ENCODE assay signal across 1 cellular context in genomic region chr19:45730389-45731288, GRCh38.
TF ChIP-seq lines count a peak whose summit lies in the region.

TSS of gene FBXO46 (minus strand) at chr19:45730896. CDS start at chr19:45713495, 17,401 bp downstream.

TF ChIP-seq in K562, 482 proteins besides CTCF, POLR2A, EP300 and RAD21 (continued from another document and continues in another):
- no peak for TF ChIP-seq ZFPM2 (CRISPR knock-in tag; IDR thresholded peaks at IDR 0.05)
- peak in 1 of 2 experiments; percentile 22; a peak in 1 of 4 replicates for TF ChIP-seq KDM4B (IDR thresholded peaks at IDR 0.05; ENCODE audit: borderline replicate concordance in 2 of 2, low read depth in 1 of 2)
- TF ChIP-seq TGIF2 (CRISPR knock-in tag; IDR thresholded peaks at IDR 0.05) = no peak
- no peak for TF ChIP-seq ILK (tag; IDR thresholded peaks at IDR 0.05; ENCODE audit: borderline replicate concordance, low read depth)
- TF ChIP-seq, protein P1, sequence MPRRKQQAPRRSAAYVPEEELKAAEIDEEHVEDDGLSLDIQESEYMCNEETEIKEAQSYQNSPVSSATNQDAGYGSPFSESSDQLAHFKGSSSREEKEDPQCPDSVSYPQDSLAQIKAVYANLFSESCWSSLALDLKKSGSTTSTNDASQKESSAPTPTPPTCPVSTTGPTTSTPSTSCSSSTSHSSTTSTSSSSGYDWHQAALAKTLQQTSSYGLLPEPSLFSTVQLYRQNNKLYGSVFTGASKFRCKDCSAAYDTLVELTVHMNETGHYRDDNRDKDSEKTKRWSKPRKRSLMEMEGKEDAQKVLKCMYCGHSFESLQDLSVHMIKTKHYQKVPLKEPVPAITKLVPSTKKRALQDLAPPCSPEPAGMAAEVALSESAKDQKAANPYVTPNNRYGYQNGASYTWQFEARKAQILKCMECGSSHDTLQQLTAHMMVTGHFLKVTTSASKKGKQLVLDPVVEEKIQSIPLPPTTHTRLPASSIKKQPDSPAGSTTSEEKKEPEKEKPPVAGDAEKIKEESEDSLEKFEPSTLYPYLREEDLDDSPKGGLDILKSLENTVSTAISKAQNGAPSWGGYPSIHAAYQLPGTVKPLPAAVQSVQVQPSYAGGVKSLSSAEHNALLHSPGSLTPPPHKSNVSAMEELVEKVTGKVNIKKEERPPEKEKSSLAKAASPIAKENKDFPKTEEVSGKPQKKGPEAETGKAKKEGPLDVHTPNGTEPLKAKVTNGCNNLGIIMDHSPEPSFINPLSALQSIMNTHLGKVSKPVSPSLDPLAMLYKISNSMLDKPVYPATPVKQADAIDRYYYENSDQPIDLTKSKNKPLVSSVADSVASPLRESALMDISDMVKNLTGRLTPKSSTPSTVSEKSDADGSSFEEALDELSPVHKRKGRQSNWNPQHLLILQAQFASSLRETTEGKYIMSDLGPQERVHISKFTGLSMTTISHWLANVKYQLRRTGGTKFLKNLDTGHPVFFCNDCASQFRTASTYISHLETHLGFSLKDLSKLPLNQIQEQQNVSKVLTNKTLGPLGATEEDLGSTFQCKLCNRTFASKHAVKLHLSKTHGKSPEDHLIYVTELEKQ (CRISPR knock-in tag; IDR thresholded peaks at IDR 0.05) = no peak
- no peak for TF ChIP-seq IRF1 (CRISPR knock-in tag; IDR thresholded peaks at IDR 0.05; ENCODE audit: borderline replicate concordance)
- TF ChIP-seq, protein P2, sequence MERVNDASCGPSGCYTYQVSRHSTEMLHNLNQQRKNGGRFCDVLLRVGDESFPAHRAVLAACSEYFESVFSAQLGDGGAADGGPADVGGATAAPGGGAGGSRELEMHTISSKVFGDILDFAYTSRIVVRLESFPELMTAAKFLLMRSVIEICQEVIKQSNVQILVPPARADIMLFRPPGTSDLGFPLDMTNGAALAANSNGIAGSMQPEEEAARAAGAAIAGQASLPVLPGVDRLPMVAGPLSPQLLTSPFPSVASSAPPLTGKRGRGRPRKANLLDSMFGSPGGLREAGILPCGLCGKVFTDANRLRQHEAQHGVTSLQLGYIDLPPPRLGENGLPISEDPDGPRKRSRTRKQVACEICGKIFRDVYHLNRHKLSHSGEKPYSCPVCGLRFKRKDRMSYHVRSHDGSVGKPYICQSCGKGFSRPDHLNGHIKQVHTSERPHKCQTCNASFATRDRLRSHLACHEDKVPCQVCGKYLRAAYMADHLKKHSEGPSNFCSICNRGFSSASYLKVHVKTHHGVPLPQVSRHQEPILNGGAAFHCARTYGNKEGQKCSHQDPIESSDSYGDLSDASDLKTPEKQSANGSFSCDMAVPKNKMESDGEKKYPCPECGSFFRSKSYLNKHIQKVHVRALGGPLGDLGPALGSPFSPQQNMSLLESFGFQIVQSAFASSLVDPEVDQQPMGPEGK (CRISPR knock-in tag; IDR thresholded peaks at IDR 0.05; ENCODE audit: borderline replicate concordance) = no peak
- 0 out of 2 replicates have a peak, but pooled peaks have one; percentile 26 for TF ChIP-seq DNMT1 (IDR thresholded peaks at IDR 0.05)
- no peak for TF ChIP-seq ZNF133 (CRISPR knock-in tag; IDR thresholded peaks at IDR 0.05)
- TF ChIP-seq ETV1 (tag; conservative IDR thresholded peaks at IDR 0.05; ENCODE audit: low read depth) = no peak; the same call in 1 of the 2 replicates
- no peak for TF ChIP-seq BDP1 (IDR thresholded peaks at IDR 0.05; ENCODE audit: insufficient read depth, insufficient read length)
- TF ChIP-seq ZNF695 (CRISPR knock-in tag; IDR thresholded peaks at IDR 0.05) = no peak
- TF ChIP-seq ZKSCAN8 (CRISPR knock-in tag; IDR thresholded peaks at IDR 0.05) = no peak
- no peak for TF ChIP-seq ZFP91 (CRISPR knock-in tag; IDR thresholded peaks at IDR 0.05)
- TF ChIP-seq ZNF551 (CRISPR knock-in tag; IDR thresholded peaks at IDR 0.05) = no peak
- no peak for TF ChIP-seq DACH1 (IDR thresholded peaks at IDR 0.05; ENCODE audit: partially characterized antibody)
- TF ChIP-seq ZNF232 (CRISPR knock-in tag; IDR thresholded peaks at IDR 0.05) = no peak
- 0 out of 2 replicates have a peak, but pooled peaks have one; percentile 11 for TF ChIP-seq CC2D1A (IDR thresholded peaks at IDR 0.05)
- no peak for TF ChIP-seq BCL6 (CRISPR knock-in tag; IDR thresholded peaks at IDR 0.05)
- TF ChIP-seq CBX1 (IDR thresholded peaks at IDR 0.05; ENCODE audit: low read depth) = no peak
- TF ChIP-seq ZBTB7A (IDR thresholded peaks at IDR 0.05; ENCODE audit: borderline replicate concordance, control insufficient read depth, low read depth, low read length) = peak; percentile 15; the same call in 1 of the 2 replicates
- no peak for TF ChIP-seq ZNF184 (CRISPR knock-in tag; IDR thresholded peaks at IDR 0.05)
- TF ChIP-seq ZNF146 (CRISPR knock-in tag; IDR thresholded peaks at IDR 0.05; ENCODE audit: unreplicated experiment) = no peak
- TF ChIP-seq NR2C1 (IDR thresholded peaks at IDR 0.05) = peak; percentile 81
- TF ChIP-seq NR2C1 (tag; IDR thresholded peaks at IDR 0.05) = peak; percentile 92
- no peak for TF ChIP-seq PYGO2 (tag; IDR thresholded peaks at IDR 0.05)
- peak; percentile 91 for TF ChIP-seq CREM (IDR thresholded peaks at IDR 0.05; ENCODE audit: low read depth)
- no peak for TF ChIP-seq PHTF2 (CRISPR knock-in tag; IDR thresholded peaks at IDR 0.05)
- TF ChIP-seq NR2C2 (CRISPR knock-in tag; IDR thresholded peaks at IDR 0.05) = peak; percentile 76; the same call in 1 of the 2 replicates
- TF ChIP-seq NR2C2 (tag; IDR thresholded peaks at IDR 0.05) = peak; percentile 95
- TF ChIP-seq U2AF1 (optimal IDR thresholded peaks at IDR 0.05; ENCODE audit: low read depth, low read length) = no peak
- 0 out of 2 replicates have a peak, but pooled peaks have one; percentile 66 for TF ChIP-seq LARP7 (IDR thresholded peaks at IDR 0.05)
- TF ChIP-seq ATF3 (IDR thresholded peaks at IDR 0.05) = no peak
- no peak for TF ChIP-seq ATF3 (CRISPR knock-in tag; conservative IDR thresholded peaks at IDR 0.05)
- TF ChIP-seq ZNF79 (CRISPR knock-in tag; IDR thresholded peaks at IDR 0.05; ENCODE audit: low read depth) = no peak
- no peak for TF ChIP-seq SNIP1 (IDR thresholded peaks at IDR 0.05; ENCODE audit: low read depth)
- TF ChIP-seq, protein P3, sequence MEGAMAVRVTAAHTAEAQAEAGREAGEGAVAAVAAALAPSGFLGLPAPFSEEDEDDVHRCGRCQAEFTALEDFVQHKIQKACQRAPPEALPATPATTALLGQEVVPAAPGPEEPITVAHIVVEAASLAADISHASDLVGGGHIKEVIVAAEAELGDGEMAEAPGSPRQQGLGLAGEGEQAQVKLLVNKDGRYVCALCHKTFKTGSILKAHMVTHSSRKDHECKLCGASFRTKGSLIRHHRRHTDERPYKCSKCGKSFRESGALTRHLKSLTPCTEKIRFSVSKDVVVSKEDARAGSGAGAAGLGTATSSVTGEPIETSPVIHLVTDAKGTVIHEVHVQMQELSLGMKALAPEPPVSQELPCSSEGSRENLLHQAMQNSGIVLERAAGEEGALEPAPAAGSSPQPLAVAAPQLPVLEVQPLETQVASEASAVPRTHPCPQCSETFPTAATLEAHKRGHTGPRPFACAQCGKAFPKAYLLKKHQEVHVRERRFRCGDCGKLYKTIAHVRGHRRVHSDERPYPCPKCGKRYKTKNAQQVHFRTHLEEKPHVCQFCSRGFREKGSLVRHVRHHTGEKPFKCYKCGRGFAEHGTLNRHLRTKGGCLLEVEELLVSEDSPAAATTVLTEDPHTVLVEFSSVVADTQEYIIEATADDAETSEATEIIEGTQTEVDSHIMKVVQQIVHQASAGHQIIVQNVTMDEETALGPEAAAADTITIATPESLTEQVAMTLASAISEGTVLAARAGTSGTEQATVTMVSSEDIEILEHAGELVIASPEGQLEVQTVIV (CRISPR knock-in tag; IDR thresholded peaks at IDR 0.05; ENCODE audit: borderline replicate concordance) = no peak
- no peak for TF ChIP-seq RNF2 (IDR thresholded peaks at IDR 0.05)
- TF ChIP-seq ZNF717 (CRISPR knock-in tag; IDR thresholded peaks at IDR 0.05) = no peak
- TF ChIP-seq BMI1 (IDR thresholded peaks at IDR 0.05; ENCODE audit: low read length) = no peak
- TF ChIP-seq, protein P4, sequence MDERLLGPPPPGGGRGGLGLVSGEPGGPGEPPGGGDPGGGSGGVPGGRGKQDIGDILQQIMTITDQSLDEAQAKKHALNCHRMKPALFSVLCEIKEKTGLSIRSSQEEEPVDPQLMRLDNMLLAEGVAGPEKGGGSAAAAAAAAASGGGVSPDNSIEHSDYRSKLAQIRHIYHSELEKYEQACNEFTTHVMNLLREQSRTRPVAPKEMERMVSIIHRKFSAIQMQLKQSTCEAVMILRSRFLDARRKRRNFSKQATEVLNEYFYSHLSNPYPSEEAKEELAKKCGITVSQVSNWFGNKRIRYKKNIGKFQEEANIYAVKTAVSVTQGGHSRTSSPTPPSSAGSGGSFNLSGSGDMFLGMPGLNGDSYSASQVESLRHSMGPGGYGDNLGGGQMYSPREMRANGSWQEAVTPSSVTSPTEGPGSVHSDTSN (CRISPR knock-in tag; IDR thresholded peaks at IDR 0.05; ENCODE audit: low read depth) = no peak
- TF ChIP-seq, protein P4 (tag; conservative IDR thresholded peaks at IDR 0.05; ENCODE audit: low read depth) = no peak
- TF ChIP-seq RBM15 (IDR thresholded peaks at IDR 0.05; ENCODE audit: insufficient read depth, low read length) = no peak
- TF ChIP-seq, protein P5, sequence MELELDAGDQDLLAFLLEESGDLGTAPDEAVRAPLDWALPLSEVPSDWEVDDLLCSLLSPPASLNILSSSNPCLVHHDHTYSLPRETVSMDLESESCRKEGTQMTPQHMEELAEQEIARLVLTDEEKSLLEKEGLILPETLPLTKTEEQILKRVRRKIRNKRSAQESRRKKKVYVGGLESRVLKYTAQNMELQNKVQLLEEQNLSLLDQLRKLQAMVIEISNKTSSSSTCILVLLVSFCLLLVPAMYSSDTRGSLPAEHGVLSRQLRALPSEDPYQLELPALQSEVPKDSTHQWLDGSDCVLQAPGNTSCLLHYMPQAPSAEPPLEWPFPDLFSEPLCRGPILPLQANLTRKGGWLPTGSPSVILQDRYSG (tag; conservative IDR thresholded peaks at IDR 0.05; ENCODE audit: low read depth) = no peak; the same call in 1 of the 2 replicates
- peak in 1 of 2 experiments; percentile 47; a peak in 1 of 4 replicates for TF ChIP-seq UBTF (IDR thresholded peaks at IDR 0.05; ENCODE audit: borderline replicate concordance in 1 of 2, low read depth in 2 of 2, low read length in 2 of 2)
- TF ChIP-seq KLF1 (tag; IDR thresholded peaks at IDR 0.05) = no peak
- no peak for TF ChIP-seq ADNP (tag; IDR thresholded peaks at IDR 0.05)
- TF ChIP-seq ZNF354B (CRISPR knock-in tag; IDR thresholded peaks at IDR 0.05) = no peak
- peak; percentile 90 for TF ChIP-seq POLR2B (IDR thresholded peaks at IDR 0.05; ENCODE audit: low read depth, partially characterized antibody)
- TF ChIP-seq HOMEZ (CRISPR knock-in tag; IDR thresholded peaks at IDR 0.05) = no peak
